Comparison of ENCODE assay signal across 12 cellular contexts in the genomic region with DNA sequence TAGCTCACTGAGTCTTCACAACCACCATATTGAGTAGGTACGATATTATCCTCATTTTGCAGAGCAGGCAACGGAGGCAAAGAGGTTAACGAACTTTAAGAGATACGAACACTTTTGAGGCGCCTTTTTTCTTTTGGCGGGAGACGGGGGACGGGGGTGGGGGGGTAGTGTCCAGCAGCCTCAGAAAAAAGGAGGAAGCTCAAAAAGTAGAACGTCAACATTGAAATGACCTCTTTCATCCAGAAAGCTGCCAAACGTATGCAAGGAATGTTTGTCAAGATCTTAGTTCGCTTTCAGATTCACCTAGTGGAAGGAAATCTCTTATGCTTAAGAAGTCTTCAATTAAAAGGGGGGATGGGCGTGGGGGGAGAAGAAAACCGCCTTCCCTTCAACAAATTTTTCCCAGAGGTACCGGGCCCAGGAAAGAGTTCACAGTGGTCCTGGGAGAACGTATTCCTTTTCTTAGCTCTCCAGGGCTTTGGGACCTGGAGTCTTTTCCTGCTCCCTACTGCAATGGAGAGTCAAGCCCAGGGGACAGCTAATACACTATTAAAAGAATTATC. TPM values are rescaled to one million over a fixed set of nuclear protein-coding genes. Genes with fewer than 3 reads are reported as not detected.
A peak's percentile ranks its signal among the peaks of the same experiment; 100 is the strongest.
DNase-seq lines count a peak whose midpoint lies in the region; ATAC-seq, FAIRE-seq and TF ChIP-seq lines count a peak whose summit lies in the region.
"Had no signal": no experiment of that assay in that cellular context is flagged by ENCODE, and none has a peak within 500 bp of the region (broad histone marks: within the 10 kb centered on the region; RNA-seq: fewer than 3 reads in every experiment).

No MANE protein-coding gene starts in this region.

- no peak for TF ChIP-seq CTCF in PC-3 (conservative IDR thresholded peaks at IDR 0.05; ENCODE audit: low read depth, low read length)
- TF ChIP-seq CTCF in endothelial cell of umbilical vein (IDR thresholded peaks at IDR 0.05; ENCODE audit: extremely low read depth in 1 of 2, insufficient read depth in 1 of 2, low read depth in 1 of 2, low read length in 2 of 2) = no peak
- no peak for TF ChIP-seq CTCF in osteocyte (IDR thresholded peaks at IDR 0.05)

- H3K9me1 ChIP-seq in endothelial cell of umbilical vein (replicated peaks; ENCODE audit: control insufficient read depth, extremely low read depth, insufficient read depth, low read length) = no peaks in the 10 kb centered on the region

- H3K9ac ChIP-seq in PC-3 (ENCODE audit: low read length) (no peak overlapping the region), endothelial cell of umbilical vein (replicated peaks; ENCODE audit: extremely low read depth, insufficient read depth, low read length) (no peak overlapping the region)

- H3F3A ChIP-seq in PC-3 (ENCODE audit: low read length, unreplicated experiment) = no peaks in the 10 kb centered on the region

- no peak for ATAC-seq in PC-3
- ATAC-seq in HG02798 (IDR thresholded peaks at IDR 0.05; ENCODE audit: poor library complexity, unreplicated experiment) = no peak

- no peak for TF ChIP-seq POLR2A in endothelial cell of umbilical vein (IDR thresholded peaks at IDR 0.05; ENCODE audit: low read depth, low read length)

- H3K9me2 ChIP-seq in PC-3 (replicated peaks; ENCODE audit: low read length) = no peaks in the 10 kb centered on the region

- peak overlapping the region; percentile 83 to 97 (median 94) for H3K4me3 Mint-ChIP-seq in CD4-positive, alpha-beta memory T cell
- H3K4me3 Mint-ChIP-seq in osteocyte (ENCODE audit: unreplicated experiment) = peak overlapping the region; percentile 93

- H3K79me2 ChIP-seq in PC-3 (ENCODE audit: low read length) = peaks cover 35% of the 10 kb centered on the region
- peaks cover 32% of the 10 kb centered on the region for H3K79me2 ChIP-seq in endothelial cell of umbilical vein (ENCODE audit: control insufficient read depth, insufficient read depth, low read length)

- no peak overlapping the region for H3K4me3 ChIP-seq in CD4-positive, alpha-beta memory T cell (ENCODE audit: low read length in 2 of 2)
- no peak overlapping the region for H3K4me3 ChIP-seq in PC-3 (ENCODE audit: low read length)
- H3K4me3 ChIP-seq in endothelial cell of umbilical vein (replicated peaks in 1 of 3; ENCODE audit: insufficient read depth in 1 of 3, low read depth in 1 of 3, low read length in 3 of 3) = no peak overlapping the region

- H3K36me3 Mint-ChIP-seq in CD4-positive, alpha-beta memory T cell = peaks cover 0 to 11% of the 10 kb centered on the region in 2 donors
- no peaks in the 10 kb centered on the region for H3K36me3 Mint-ChIP-seq in osteocyte (ENCODE audit: unreplicated experiment)

- H4K20me1 ChIP-seq in PC-3 (ENCODE audit: low read length) (no peaks in the 10 kb centered on the region), endothelial cell of umbilical vein (replicated peaks; ENCODE audit: control insufficient read depth, extremely low read depth, insufficient read depth, low read length) (no peaks in the 10 kb centered on the region)

- H3K27ac Mint-ChIP-seq in CD4-positive, alpha-beta memory T cell = peak overlapping the region in 6 of 7 donors; percentile 49 to 86 (median 77)
- peak overlapping the region; percentile 95 for H3K27ac Mint-ChIP-seq in osteocyte (ENCODE audit: unreplicated experiment)

- H3K4me1 Mint-ChIP-seq in CD4-positive, alpha-beta memory T cell = peaks cover 32 to 56% (median 38%) of the 10 kb centered on the region in 4 donors
- peaks cover 46% of the 10 kb centered on the region for H3K4me1 Mint-ChIP-seq in osteocyte (ENCODE audit: unreplicated experiment)

- peak overlapping the region; percentile 98; the same call in 1 of the 2 replicates for H2AFZ ChIP-seq in PC-3 (ENCODE audit: low read length)
- H2AFZ ChIP-seq in endothelial cell of umbilical vein (ENCODE audit: low read depth, low read length) = no peak overlapping the region

- H3K36me3 ChIP-seq in CD4-positive, alpha-beta memory T cell (ENCODE audit: insufficient read depth, low read length) = no peaks in the 10 kb centered on the region
- no peaks in the 10 kb centered on the region for H3K36me3 ChIP-seq in PC-3 (ENCODE audit: low read depth, low read length)
- H3K36me3 ChIP-seq in endothelial cell of umbilical vein (ENCODE audit: control insufficient read depth in 2 of 2, extremely low read depth in 1 of 2, insufficient read depth in 2 of 2, low read length in 2 of 2) = no peaks in the 10 kb centered on the region

- no peaks in the 10 kb centered on the region for H3K9me3 ChIP-seq in CD4-positive, alpha-beta memory T cell (ENCODE audit: control insufficient read depth in 1 of 2, low read length in 2 of 2)
- no peaks in the 10 kb centered on the region for H3K9me3 ChIP-seq in PC-3 (ENCODE audit: low read length)
- H3K9me3 ChIP-seq in endothelial cell of umbilical vein (replicated peaks; ENCODE audit: control insufficient read depth, insufficient read depth, low read length) = no peaks in the 10 kb centered on the region

- H3K4me1 ChIP-seq in CD4-positive, alpha-beta memory T cell (ENCODE audit: insufficient read depth, low read length) = peaks cover 46% of the 10 kb centered on the region
- peaks cover 42% of the 10 kb centered on the region for H3K4me1 ChIP-seq in PC-3 (ENCODE audit: insufficient read depth, low read length)
- peaks cover 13% of the 10 kb centered on the region for H3K4me1 ChIP-seq in endothelial cell of umbilical vein (ENCODE audit: control insufficient read depth, extremely low read depth, insufficient read depth, low read length)

- POLR2A ChIA-PET in CD4-positive, alpha-beta memory T cell (lab: Charles Lee; ENCODE audit: partially characterized antibody) = interaction anchor here (0.6 to 1.9 kb wide), 7 partner anchors 9 to 468 kb away, joined by 3 to 13 read pairs (median 5); partner anchors contain the start of genes KLHL12, RABIF and UBE2T
- POLR2A ChIA-PET in PC-3 (lab: Charles Lee; ENCODE audit: unreplicated experiment) = interaction anchor here (0.7 kb wide), 1 partner anchor 28 kb away, joined by 3 read pairs; no protein-coding TSS in a partner anchor
- POLR2A ChIA-PET in endothelial cell of umbilical vein (lab: Charles Lee) = no interaction called here

- FAIRE-seq in endothelial cell of umbilical vein (lab: Jason Lieb, UNC) = no peak
- FAIRE-seq: kidney had no signal

- no TSS peak for BruUV-seq in PC-3 (replicated peaks; lab: Mats Ljungman, UMichigan)
- BruUV-seq in endothelial cell of umbilical vein (replicated peaks; lab: Mats Ljungman, UMichigan) = no TSS peak

- no peak overlapping the region for H3K27ac ChIP-seq in CD4-positive, alpha-beta memory T cell (ENCODE audit: low read depth, low read length)
- H3K27ac ChIP-seq in PC-3 (ENCODE audit: low read length) (no peak overlapping the region), endothelial cell of umbilical vein (ENCODE audit: insufficient read depth, low read depth, low read length) (no peak overlapping the region)

- no peaks in the 10 kb centered on the region for H3K27me3 ChIP-seq in CD4-positive, alpha-beta memory T cell (ENCODE audit: insufficient read depth, low read length)
- H3K27me3 ChIP-seq in PC-3 (ENCODE audit: low read length) = no peaks in the 10 kb centered on the region
- peaks cover 9% of the 10 kb centered on the region in 2 experiments for H3K27me3 ChIP-seq in endothelial cell of umbilical vein (ENCODE audit: control insufficient read depth in 2 of 2, insufficient read depth in 2 of 2, low read length in 2 of 2)

- peak overlapping the region; percentile 99; the same call in 1 of the 2 replicates for H3K4me2 ChIP-seq in PC-3 (ENCODE audit: low read length)
- H3K4me2 ChIP-seq in endothelial cell of umbilical vein (ENCODE audit: insufficient read depth, low read length) = peak overlapping the region; percentile 94

- H3K9me3 Mint-ChIP-seq in CD4-positive, alpha-beta memory T cell = no peaks in the 10 kb centered on the region
- no peaks in the 10 kb centered on the region for H3K9me3 Mint-ChIP-seq in osteocyte (ENCODE audit: unreplicated experiment)

- intact Hi-C loops in CD4-positive, alpha-beta memory T cell (cut with micrococcal nuclease) = loop anchor here (1.0 to 5.0 kb wide), 2 partner anchors 79 to 198 kb away; partner anchors contain the start of gene TMEM183A
- intact Hi-C loops in PC-3 (cut with micrococcal nuclease) (loop anchor here (1.0 to 2.0 kb wide), 3 partner anchors 43 to 159 kb away; no protein-coding TSS in a partner anchor), endothelial cell of umbilical vein (cut with micrococcal nuclease) (loop anchor here (1.0 to 2.0 kb wide), 3 partner anchors 52 to 197 kb away; partner anchors contain the start of gene TMEM183A)

- dilution Hi-C loops in endothelial cell of umbilical vein (cut with MboI; ENCODE audit: extremely low pct_ligation_motif_present, low sequenced_read_pairs) = no loop called here

- H3K27me3 Mint-ChIP-seq in CD4-positive, alpha-beta memory T cell = peaks cover 0 to 1% of the 10 kb centered on the region in 2 donors
- H3K27me3 Mint-ChIP-seq in osteocyte (ENCODE audit: unreplicated experiment) = peaks cover under 1% of the 10 kb centered on the region

- DNase-seq in CD4-positive, alpha-beta memory T cell = no peak
- DNase-seq in PC-3 = no peak
- no peak for DNase-seq in endothelial cell of umbilical vein (ENCODE audit: low read depth, low spot score)
- DNase-seq in osteocyte (ENCODE audit: extremely low spot score, unreplicated experiment) = no peak
- DNase-seq in stimulated activated CD4-positive, alpha-beta T cell treated with anti-CD3 and anti-CD28 coated beads, Interleukin-12 subunit alpha, Interleukin-12 subunit beta, amount 100 ng/mL, for 4 hours = no peak
- DNase-seq in NCI-H2227 treated with DMSO at 0.1 percent for 48 hours (lab: John Stamatoyannopoulos, UW) = no peak
- no peak for DNase-seq in EL
- DNase-seq: activated CD4-positive, CD25-positive, alpha-beta regulatory T cell; kidney; NCI-H510A treated with DMSO at 0.1 percent for 48 hours; stimulated activated CD4-positive, alpha-beta T cell treated with anti-CD3 and anti-CD28 coated beads, Interleukin-4, amount 100 ng/mL, for 1 hour had no signal

- CTCF ChIA-PET in CD4-positive, alpha-beta memory T cell (lab: Charles Lee; ENCODE audit: partially characterized antibody) = interaction anchor here (0.7 to 1.0 kb wide), 2 partner anchors 73 to 181 kb away, joined by 3 to 4 read pairs; no protein-coding TSS in a partner anchor
- CTCF ChIA-PET in PC-3 (lab: Charles Lee) (no interaction called here), endothelial cell of umbilical vein (lab: Charles Lee) (interaction anchor here (1.6 kb wide), 1 partner anchor 190 kb away, joined by 3 read pairs; no protein-coding TSS in a partner anchor)

RNA-seq across cellular contexts. Expression of gene PCAT6, which starts 1.1 kb away (rescaled TPM):
- not detected for total RNA-seq in CD4-positive, alpha-beta memory T cell
- polyA plus RNA-seq in CD4-positive, alpha-beta memory T cell = 1 to 10 TPM in 1 of 2 donors, not detected in 1; 1.0 TPM
- 0.26 and 1.7 TPM in 2 replicates for total RNA-seq in PC-3 (2014; rRNA removed)
- total RNA-seq in endothelial cell of umbilical vein = 1.5 and 1.7 TPM in 2 replicates
- polyA plus RNA-seq in endothelial cell of umbilical vein = 2.4 and 2.9 TPM in 2 replicates
- 1.3 and 1.6 TPM in 2 replicates for polyA plus RNA-seq in endothelial cell of umbilical vein (2011; cell fraction: cytosol; rRNA removed)
- polyA plus RNA-seq in endothelial cell of umbilical vein (2011; cell fraction: nucleus; rRNA removed) = 0.85 and 1.2 TPM in 2 replicates
- polyA plus RNA-seq in endothelial cell of umbilical vein (2012) = 2.0 and 4.7 TPM in 2 replicates
- polyA minus RNA-seq in endothelial cell of umbilical vein = 0.87 and 0.96 TPM in 2 replicates
- not detected for polyA minus RNA-seq in endothelial cell of umbilical vein (2011; cell fraction: cytosol; rRNA and poly(A)+ RNA removed)
- polyA minus RNA-seq in endothelial cell of umbilical vein (2011; cell fraction: nucleus; rRNA and poly(A)+ RNA removed) = 1.2 and 2.5 TPM in 2 replicates
- total RNA-seq in osteocyte = 3.8 and 5.2 TPM in 2 replicates

RNA-seq across cellular contexts. Expression of gene KDM5B, which starts 1.5 kb away (rescaled TPM):
- 10 to 100 TPM; 60.7 to 64.6 TPM for total RNA-seq in CD4-positive, alpha-beta memory T cell
- polyA plus RNA-seq in CD4-positive, alpha-beta memory T cell = 10 to 100 TPM in 1 of 2 donors, 1 to 10 TPM in 1; 6.5 to 18.0 TPM
- total RNA-seq in PC-3 (2014; rRNA removed) (41.4 and 42.6 TPM in 2 replicates), endothelial cell of umbilical vein (65.5 and 69.8 TPM in 2 replicates), osteocyte (152 and 157 TPM in 2 replicates)
- 25.2 and 25.9 TPM in 2 replicates for polyA plus RNA-seq in endothelial cell of umbilical vein
- polyA plus RNA-seq in endothelial cell of umbilical vein (2011; cell fraction: cytosol; rRNA removed) = 25.9 and 28.8 TPM in 2 replicates
- polyA plus RNA-seq in endothelial cell of umbilical vein (2011; cell fraction: nucleus; rRNA removed) = 85.8 and 87.1 TPM in 2 replicates
- 33.0 and 34.5 TPM in 2 replicates for polyA plus RNA-seq in endothelial cell of umbilical vein (2012)
- 107 and 108 TPM in 2 replicates for polyA minus RNA-seq in endothelial cell of umbilical vein
- 14.7 TPM for polyA minus RNA-seq in endothelial cell of umbilical vein (2011; cell fraction: cytosol; rRNA and poly(A)+ RNA removed)
- 138 and 155 TPM in 2 replicates for polyA minus RNA-seq in endothelial cell of umbilical vein (2011; cell fraction: nucleus; rRNA and poly(A)+ RNA removed)
